ENCODE assay signal across 19 cellular contexts in genomic region chr10:132113766-132114365, GRCh38. TPM values are rescaled to one million over a fixed set of nuclear protein-coding genes. Genes with fewer than 3 reads are reported as not detected.
DNase-seq lines count a peak whose midpoint lies in the region; ATAC-seq and TF ChIP-seq lines count a peak whose summit lies in the region.
"Had no signal": no experiment of that assay in that cellular context is flagged by ENCODE, and none has a peak within 500 bp of the region (broad histone marks: within the 10 kb centered on the region; RNA-seq: fewer than 3 reads in every experiment).

No MANE protein-coding gene starts in this region.

- H3K4me2 ChIP-seq in smooth muscle cell: no peak overlapping the region

- H3K27ac Mint-ChIP-seq in activated CD8-positive, alpha-beta memory T cell treated with anti-CD3 and anti-CD28 coated beads, Interleukin-2, amount 10 ng/mL, durations not matched to agents 7 days and 5 days: no peak overlapping the region
- H3K27ac Mint-ChIP-seq: activated CD8-positive, alpha-beta T cell treated with anti-CD3 and anti-CD28 coated beads, Interleukin-2, amount 10 ng/mL, durations not matched to agents 7 days and 5 days; activated T-helper 1 cell treated with anti-CD3 and anti-CD28 coated beads, Interleukin-12 subunit alpha, Interleukin-12 subunit beta, Interleukin-2, Interleukin-4 antibody, amounts not matched to agents 30 ng/mL and 10 ng/mL and 1 ng/mL, durations not matched to agents 14 hours and 24 hours and 36 hours had no signal

- no peaks in the 10 kb centered on the region for H3K9me3 Mint-ChIP-seq in activated CD8-positive, alpha-beta memory T cell treated with anti-CD3 and anti-CD28 coated beads, Interleukin-2, amount 10 ng/mL, durations not matched to agents 7 days and 5 days (ENCODE audit: low read depth)
- H3K9me3 Mint-ChIP-seq: activated T-helper 1 cell treated with anti-CD3 and anti-CD28 coated beads, Interleukin-12 subunit alpha, Interleukin-12 subunit beta, Interleukin-2, Interleukin-4 antibody, amounts not matched to agents 30 ng/mL and 10 ng/mL and 1 ng/mL, durations not matched to agents 14 hours and 24 hours and 36 hours had no signal

- H2AFZ ChIP-seq in smooth muscle cell (ENCODE audit: low read depth): no peak overlapping the region

- H3K27me3 ChIP-seq in dorsolateral prefrontal cortex (no peaks in the 10 kb centered on the region), lower lobe of right lung (ENCODE audit: low read depth) (no peaks in the 10 kb centered on the region), smooth muscle cell (ENCODE audit: low read depth) (peaks cover 7% of the 10 kb centered on the region)

- H3F3A ChIP-seq in smooth muscle cell (ENCODE audit: low read depth): no peaks in the 10 kb centered on the region

- TF ChIP-seq CTCF in dorsolateral prefrontal cortex (IDR thresholded peaks at IDR 0.05 in 54 of 56, conservative IDR thresholded peaks at IDR 0.05 in 2 of 56; ENCODE audit: low read depth in 1 of 56, partially characterized antibody in 56 of 56) (peak in 1 of 56 donors; percentile 8), lower lobe of right lung (IDR thresholded peaks at IDR 0.05) (no peak), smooth muscle cell (IDR thresholded peaks at IDR 0.05; ENCODE audit: borderline replicate concordance, insufficient read depth, poor library complexity, severe bottlenecking) (no peak), coronary artery (IDR thresholded peaks at IDR 0.05) (no peak)

- H3K36me3 ChIP-seq in lower lobe of right lung (no peaks in the 10 kb centered on the region), smooth muscle cell (ENCODE audit: low read depth) (no peaks in the 10 kb centered on the region)

- no peak overlapping the region for H3K9ac ChIP-seq in smooth muscle cell (ENCODE audit: low read depth)

- H3K27ac ChIP-seq in dorsolateral prefrontal cortex: peak overlapping the region in 56 of 59 donors; percentile 4 to 91 (median 76)
- no peak overlapping the region for H3K27ac ChIP-seq in lower lobe of right lung
- no peak overlapping the region for H3K27ac ChIP-seq in smooth muscle cell (ENCODE audit: low read depth)
- H3K27ac ChIP-seq in coronary artery: no peak overlapping the region

- H3K4me3 ChIP-seq in dorsolateral prefrontal cortex (peak overlapping the region in 27 of 59 donors; percentile 2 to 52 (median 18)), lower lobe of right lung (no peak overlapping the region), smooth muscle cell (no peak overlapping the region), coronary artery (no peak overlapping the region)

- H3K4me1 ChIP-seq in lower lobe of right lung (no peaks in the 10 kb centered on the region), smooth muscle cell (ENCODE audit: low read depth) (no peaks in the 10 kb centered on the region)

- H3K9me3 ChIP-seq in lower lobe of right lung (no peaks in the 10 kb centered on the region), smooth muscle cell (replicated peaks; ENCODE audit: low read depth) (no peaks in the 10 kb centered on the region)

- no peaks in the 10 kb centered on the region for H3K36me3 Mint-ChIP-seq in activated CD8-positive, alpha-beta memory T cell treated with anti-CD3 and anti-CD28 coated beads, Interleukin-2, amount 10 ng/mL, durations not matched to agents 7 days and 5 days

- no peak overlapping the region for H3K4me3 Mint-ChIP-seq in activated CD8-positive, alpha-beta memory T cell treated with anti-CD3 and anti-CD28 coated beads, Interleukin-2, amount 10 ng/mL, durations not matched to agents 7 days and 5 days
- H3K4me3 Mint-ChIP-seq: activated CD8-positive, alpha-beta T cell treated with anti-CD3 and anti-CD28 coated beads, Interleukin-2, amount 10 ng/mL, durations not matched to agents 7 days and 5 days; activated T-helper 1 cell treated with anti-CD3 and anti-CD28 coated beads, Interleukin-12 subunit alpha, Interleukin-12 subunit beta, Interleukin-2, Interleukin-4 antibody, amounts not matched to agents 30 ng/mL and 10 ng/mL and 1 ng/mL, durations not matched to agents 14 hours and 24 hours and 36 hours had no signal

- no peaks in the 10 kb centered on the region for H3K79me2 ChIP-seq in smooth muscle cell (ENCODE audit: low read depth)

- peak; percentile 7 for DNase-seq in activated CD8-positive, alpha-beta memory T cell treated with anti-CD3 and anti-CD28 coated beads, Interleukin-2, amount 50 U/mL, for 4 hours
- no peak for DNase-seq in activated CD8-positive, alpha-beta memory T cell treated with anti-CD3 and anti-CD28 coated beads, Interleukin-2, amount 10 ng/mL, durations not matched to agents 7 days and 5 days
- DNase-seq in dorsolateral prefrontal cortex (peak in 7 of 10 donors; percentile 24 to 59 (median 37)), lower lobe of right lung (peak; percentile 24), superior temporal gyrus (ENCODE audit: extremely low spot score) (peak; percentile 45), smooth muscle cell (lab: John Stamatoyannopoulos, UW; ENCODE audit: unreplicated experiment) (no peak), coronary artery (ENCODE audit: low spot score) (no peak)
- DNase-seq: 8988T; activated CD8-positive, alpha-beta T cell treated with anti-CD3 and anti-CD28 coated beads, Interleukin-2, amount 10 ng/mL, durations not matched to agents 7 days and 5 days; amniotic stem cell; Calu3; H7; kidney glomerular epithelial cell; NCI-H2081; NCI-H510A treated with DMSO at 0.1 percent for 48 hours; SHP77 treated with DMSO at 0.1 percent for 48 hours; stimulated activated CD4-positive, alpha-beta T cell treated with anti-CD3 and anti-CD28 coated beads, Interleukin-2, amount 100 ng/mL, for 48 hours had no signal

- no peaks in the 10 kb centered on the region for H3K4me1 Mint-ChIP-seq in activated CD8-positive, alpha-beta memory T cell treated with anti-CD3 and anti-CD28 coated beads, Interleukin-2, amount 10 ng/mL, durations not matched to agents 7 days and 5 days

- CTCF ChIA-PET in activated CD8-positive, alpha-beta memory T cell treated with anti-CD3 and anti-CD28 coated beads, Interleukin-2, amount 10 ng/mL, durations not matched to agents 7 days and 5 days (lab: Charles Lee): no interaction called here

- intact Hi-C loops in dorsolateral prefrontal cortex (cut with DNase I) (no loop called here), lower lobe of right lung (cut with DNase I) (no loop called here)

- ATAC-seq in activated CD8-positive, alpha-beta memory T cell treated with anti-CD3 and anti-CD28 coated beads, Interleukin-2, amount 10 ng/mL, durations not matched to agents 7 days and 5 days: no peak
- ATAC-seq in lower lobe of right lung (no peak), HG02852 (IDR thresholded peaks at IDR 0.05; ENCODE audit: unreplicated experiment) (no peak)
- ATAC-seq: activated CD8-positive, alpha-beta T cell treated with anti-CD3 and anti-CD28 coated beads, Interleukin-2, amount 10 ng/mL, durations not matched to agents 7 days and 5 days had no signal

- 88% methylated on average over 14 of the region's 14 CpGs for WGBS in smooth muscle cell (ENCODE audit: low lambda C conversion rate)

- H4K20me1 ChIP-seq in smooth muscle cell (ENCODE audit: low read depth): no peaks in the 10 kb centered on the region

- no peaks in the 10 kb centered on the region for H3K27me3 Mint-ChIP-seq in activated CD8-positive, alpha-beta memory T cell treated with anti-CD3 and anti-CD28 coated beads, Interleukin-2, amount 10 ng/mL, durations not matched to agents 7 days and 5 days

RNA-seq across cellular contexts. Expression of gene JAKMIP3, which starts 48.1 kb away (rescaled TPM):
- total RNA-seq in activated CD8-positive, alpha-beta memory T cell treated with anti-CD3 and anti-CD28 coated beads, Interleukin-2, amount 10 ng/mL, durations not matched to agents 7 days and 5 days: under 1 TPM; 0.19 to 0.38 TPM
- total RNA-seq in dorsolateral prefrontal cortex (10 to 100 TPM; 18.7 to 66.0 (median 31.7) TPM), lower lobe of right lung (0.18 TPM), smooth muscle cell (not detected in 2 replicates)
- 0.09 and 0.37 TPM in 2 replicates for polyA plus RNA-seq in smooth muscle cell

Comparison
In these comparisons a context has a peak if more than half of its experiments do, and no peak if none do; other contexts are left out.
1. DNase-seq: peak in activated CD8-positive, alpha-beta memory T cell treated with anti-CD3 and anti-CD28 coated beads, Interleukin-2, amount 50 U/mL, for 4 hours (single experiment), dorsolateral prefrontal cortex (7 of 10), lower lobe of right lung (single experiment) and superior temporal gyrus (single experiment); none in activated CD8-positive, alpha-beta memory T cell treated with anti-CD3 and anti-CD28 coated beads, Interleukin-2, amount 10 ng/mL, durations not matched to agents 7 days and 5 days (single experiment), smooth muscle cell (single experiment) and coronary artery (single experiment).
2. H3K27ac ChIP-seq: peak in dorsolateral prefrontal cortex (56 of 59); none in lower lobe of right lung (single experiment), smooth muscle cell (single experiment) and coronary artery (0 of 2).
3. RNA of gene JAKMIP3, which starts 48.1 kb away (total RNA-seq): 18.7 to 66.0 TPM in dorsolateral prefrontal cortex; 0.19 to 0.38 TPM in activated CD8-positive, alpha-beta memory T cell treated with anti-CD3 and anti-CD28 coated beads, Interleukin-2, amount 10 ng/mL, durations not matched to agents 7 days and 5 days, 0.18 TPM in lower lobe of right lung (single experiment) and not detected in smooth muscle cell; every median in the first group is over 10 times any median in the second.